ENCODE assay signal across 26 cellular contexts in the genomic region with DNA sequence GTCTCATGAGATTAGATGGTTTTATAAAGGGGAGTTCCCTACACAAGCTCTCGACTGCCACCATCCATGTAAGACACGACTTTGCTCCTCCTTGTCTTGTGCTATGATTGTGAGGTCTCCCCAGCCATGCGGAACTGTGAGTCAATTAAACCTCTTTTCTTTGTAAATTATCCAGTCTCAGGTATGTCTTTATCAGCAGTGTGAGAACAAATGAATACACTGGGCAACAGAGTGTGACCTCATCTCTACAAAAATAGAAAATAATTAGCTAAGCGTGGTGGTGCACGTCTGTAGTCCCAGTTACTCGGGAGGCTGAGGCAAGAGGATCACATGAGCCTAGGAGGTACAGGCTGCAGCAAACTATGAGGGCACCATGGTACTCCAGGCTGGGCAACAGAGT.
"Had no signal": no experiment of that assay in that cellular context is flagged by ENCODE, and none has a peak within 500 bp of the region (broad histone marks: within the 10 kb centered on the region; RNA-seq: fewer than 3 reads in every experiment).

No MANE protein-coding gene starts in this region.

- H3K4me3 ChIP-seq: coronary artery, esophagus muscularis mucosa, gastroesophageal sphincter, heart right ventricle, lower lobe of right lung, pancreas, right lobe of liver, suprapubic skin, transverse colon, upper lobe of right lung, uterus had no signal

- DNase-seq: dermis blood vessel endothelial cell; effector memory CD4-positive, alpha-beta T cell; foreskin keratinocyte; heart right ventricle; hippocampal formation; kidney glomerular epithelial cell; left ventricle myocardium superior; lower lobe of right lung; natural killer cell; pancreas; right lobe of liver; small intestine; stimulated activated CD4-positive, alpha-beta T cell treated with anti-CD3 and anti-CD28 coated beads, Interleukin-15, amount 100 ng/mL, for 24 hours; stimulated activated CD4-positive, alpha-beta T cell treated with anti-CD3 and anti-CD28 coated beads, Interleukin-2, amount 100 ng/mL, for 48 hours; stimulated activated naive CD4-positive, alpha-beta T cell; stimulated activated naive CD8-positive, alpha-beta T cell treated with anti-CD3 and anti-CD28 coated beads, Interleukin-15, amount 100 ng/mL, for 72 hours; transverse colon; upper lobe of right lung; uterus had no signal

- H3K9me3 Mint-ChIP-seq: natural killer cell; stimulated activated naive CD8-positive, alpha-beta T cell treated with anti-CD3 and anti-CD28 coated beads, Interleukin-15, amount 100 ng/mL, for 72 hours had no signal

- H3K27ac Mint-ChIP-seq: natural killer cell had no signal

- ATAC-seq: foreskin keratinocyte; gastroesophageal sphincter; heart right ventricle; left ventricle myocardium superior; lower lobe of right lung; natural killer cell; pancreas; right lobe of liver; stimulated activated naive CD8-positive, alpha-beta T cell treated with anti-CD3 and anti-CD28 coated beads, Interleukin-15, amount 100 ng/mL, for 72 hours; upper lobe of right lung had no signal

- H3K4me1 Mint-ChIP-seq: natural killer cell; stimulated activated naive CD8-positive, alpha-beta T cell treated with anti-CD3 and anti-CD28 coated beads, Interleukin-15, amount 100 ng/mL, for 72 hours had no signal

- H3K9me3 ChIP-seq: esophagus muscularis mucosa, gastroesophageal sphincter, heart right ventricle, lower lobe of right lung, neutrophil, pancreas, right lobe of liver, suprapubic skin, transverse colon, upper lobe of right lung, uterus had no signal

- H3K27ac ChIP-seq: coronary artery, esophagus muscularis mucosa, foreskin keratinocyte, gastroesophageal sphincter, heart right ventricle, lower lobe of right lung, neutrophil, pancreas, right lobe of liver, suprapubic skin, transverse colon, upper lobe of right lung, uterus had no signal

- H3K36me3 ChIP-seq: uterus had no signal

- H3K4me1 ChIP-seq: esophagus muscularis mucosa, foreskin keratinocyte, gastroesophageal sphincter, heart right ventricle, lower lobe of right lung, pancreas, right lobe of liver, suprapubic skin, transverse colon, upper lobe of right lung, uterus had no signal

- H3K27me3 Mint-ChIP-seq: stimulated activated naive CD8-positive, alpha-beta T cell treated with anti-CD3 and anti-CD28 coated beads, Interleukin-15, amount 100 ng/mL, for 72 hours had no signal

- FAIRE-seq: endothelial cell of umbilical vein, islet of Langerhans, pancreas, small intestine had no signal

- H3K4me3 Mint-ChIP-seq: natural killer cell; stimulated activated naive CD8-positive, alpha-beta T cell treated with anti-CD3 and anti-CD28 coated beads, Interleukin-15, amount 100 ng/mL, for 72 hours had no signal
